ENCODE assay signal across 20 cellular contexts in the genomic region with DNA sequence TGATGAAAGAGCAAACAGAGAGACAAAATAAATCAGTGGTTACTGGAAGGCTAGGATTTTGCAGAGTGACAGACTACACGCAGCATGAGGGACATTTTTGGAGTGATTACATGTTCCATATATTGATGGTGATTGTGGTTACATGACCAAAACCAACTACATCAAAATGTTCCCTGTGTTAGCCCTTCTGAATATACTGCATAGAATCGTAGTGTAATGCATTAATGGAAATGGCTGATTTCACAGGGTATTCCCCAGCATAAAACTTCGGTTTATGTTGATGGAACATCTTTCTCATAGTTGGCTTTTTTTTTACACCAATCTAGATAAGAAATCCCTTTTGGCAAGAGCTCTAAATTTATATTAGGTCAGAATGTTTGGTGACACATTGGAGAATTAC.
A peak's percentile ranks its signal among the peaks of the same experiment; 100 is the strongest.
DNase-seq lines count a peak whose midpoint lies in the region; ATAC-seq, FAIRE-seq and TF ChIP-seq lines count a peak whose summit lies in the region.
"Had no signal": no experiment of that assay in that cellular context is flagged by ENCODE, and none has a peak within 500 bp of the region (broad histone marks: within the 10 kb centered on the region; RNA-seq: fewer than 3 reads in every experiment).

No MANE protein-coding gene starts in this region.

- no peaks in the 10 kb centered on the region for H3K9me3 Mint-ChIP-seq in activated CD8-positive, alpha-beta memory T cell treated with anti-CD3 and anti-CD28 coated beads, Interleukin-2, amount 10 ng/mL, durations not matched to agents 7 days and 5 days (ENCODE audit: low read depth)
- H3K9me3 Mint-ChIP-seq in stimulated activated effector memory CD8-positive, alpha-beta T cell treated with anti-CD3 and anti-CD28 coated beads, Interleukin-12 subunit alpha, Interleukin-12 subunit beta, amount 100 ng/mL, for 72 hours, result no peaks in the 10 kb centered on the region
- H3K9me3 Mint-ChIP-seq: IgD-negative memory B cell had no signal

- in situ Hi-C loops in GM23248 (cut with MboI) (no loop called here), GM12878 (cut with MboI) (no loop called here)

- no peaks in the 10 kb centered on the region for H4K20me1 ChIP-seq in GM23248 (ENCODE audit: insufficient read depth)
- no peaks in the 10 kb centered on the region for H4K20me1 ChIP-seq in GM12878 (ENCODE audit: control insufficient read depth, insufficient read depth)

- no peaks in the 10 kb centered on the region for H3K27me3 ChIP-seq in GM23248 (replicated peaks; ENCODE audit: insufficient read depth)
- H3K27me3 ChIP-seq in GM12878 (replicated peaks in 1 of 2; ENCODE audit: control insufficient read depth in 2 of 2, insufficient read depth in 2 of 2, low read length in 1 of 2), result no peaks in the 10 kb centered on the region
- H3K27me3 ChIP-seq: Peyer's patch had no signal

- H3K4me1 Mint-ChIP-seq in activated CD8-positive, alpha-beta memory T cell treated with anti-CD3 and anti-CD28 coated beads, Interleukin-2, amount 10 ng/mL, durations not matched to agents 7 days and 5 days, result peaks cover 13% of the 10 kb centered on the region
- H3K4me1 Mint-ChIP-seq in stimulated activated effector memory CD8-positive, alpha-beta T cell treated with anti-CD3 and anti-CD28 coated beads, Interleukin-12 subunit alpha, Interleukin-12 subunit beta, amount 100 ng/mL, for 72 hours, result peaks cover 28% of the 10 kb centered on the region
- H3K4me1 Mint-ChIP-seq: IgD-negative memory B cell had no signal

- TF ChIP-seq EP300 in GM12878 (IDR thresholded peaks at IDR 0.05; ENCODE audit: borderline replicate concordance in 1 of 2, control insufficient read depth in 1 of 2, low read depth in 2 of 2, low read length in 2 of 2), result no peak

- H2AFZ ChIP-seq in GM23248, result no peak overlapping the region
- no peak overlapping the region for H2AFZ ChIP-seq in GM12878 (ENCODE audit: control insufficient read depth, low read depth, low read length)

- H3K36me3 Mint-ChIP-seq in activated CD8-positive, alpha-beta memory T cell treated with anti-CD3 and anti-CD28 coated beads, Interleukin-2, amount 10 ng/mL, durations not matched to agents 7 days and 5 days, result peaks cover 1% of the 10 kb centered on the region
- no peaks in the 10 kb centered on the region for H3K36me3 Mint-ChIP-seq in stimulated activated effector memory CD8-positive, alpha-beta T cell treated with anti-CD3 and anti-CD28 coated beads, Interleukin-12 subunit alpha, Interleukin-12 subunit beta, amount 100 ng/mL, for 72 hours

- 88 to 95% methylated on average over 3 of the region's 3 CpGs for WGBS in GM23248 (ENCODE audit: low coverage in 1 of 2, low lambda C conversion rate in 2 of 2, missing lambda C conversion rate in 2 of 2), 2 experiments
- WGBS in GM12878 (ENCODE audit: insufficient coverage, insufficient replicate concordance, low lambda C conversion rate, missing lambda C conversion rate), result 16% methylated on average over 3 of the region's 3 CpGs

- H3K4me3 ChIP-seq in GM23248 (no peak overlapping the region), GM12878 (no peak overlapping the region)
- H3K4me3 ChIP-seq: Peyer's patch, SK-N-MC had no signal

- no peak overlapping the region for H3K4me3 Mint-ChIP-seq in activated CD8-positive, alpha-beta memory T cell treated with anti-CD3 and anti-CD28 coated beads, Interleukin-2, amount 10 ng/mL, durations not matched to agents 7 days and 5 days
- H3K4me3 Mint-ChIP-seq in stimulated activated effector memory CD8-positive, alpha-beta T cell treated with anti-CD3 and anti-CD28 coated beads, Interleukin-12 subunit alpha, Interleukin-12 subunit beta, amount 100 ng/mL, for 72 hours, result no peak overlapping the region
- H3K4me3 Mint-ChIP-seq: IgD-negative memory B cell had no signal

- peak overlapping the region; percentile 16 for H3K4me2 ChIP-seq in GM23248 (ENCODE audit: unreplicated experiment)
- no peak overlapping the region for H3K4me2 ChIP-seq in GM12878 (ENCODE audit: control insufficient read depth, insufficient read depth)
- H3K4me2 ChIP-seq: KMS-11 had no signal

- intact Hi-C loops in GM12878 (cut with micrococcal nuclease; ENCODE audit: unreplicated experiment), result no loop called here

- no peaks in the 10 kb centered on the region for H3K27me3 Mint-ChIP-seq in activated CD8-positive, alpha-beta memory T cell treated with anti-CD3 and anti-CD28 coated beads, Interleukin-2, amount 10 ng/mL, durations not matched to agents 7 days and 5 days
- H3K27me3 Mint-ChIP-seq: IgD-negative memory B cell had no signal

- DNase-seq in activated CD8-positive, alpha-beta memory T cell treated with anti-CD3 and anti-CD28 coated beads, Interleukin-2, amount 10 ng/mL, durations not matched to agents 7 days and 5 days, result no peak
- no peak for DNase-seq in activated CD8-positive, alpha-beta memory T cell treated with anti-CD3 and anti-CD28 coated beads, Interleukin-2, amount 50 U/mL, for 4 hours
- peak; percentile 23 for DNase-seq in GM23248
- DNase-seq in GM12878 (ENCODE audit: low read depth, low spot score), result no peak
- no peak for DNase-seq in stimulated activated effector memory CD8-positive, alpha-beta T cell treated with anti-CD3 and anti-CD28 coated beads, Interleukin-12 subunit alpha, Interleukin-12 subunit beta, amount 100 ng/mL, for 72 hours (ENCODE audit: low spot score in 2 of 2)
- no peak for DNase-seq in middle frontal gyrus (ENCODE audit: extremely low spot score, low spot score)
- DNase-seq in NCI-H226, result no peak
- no peak for DNase-seq in NCI-H69 (lab: John Stamatoyannopoulos, UW)
- DNase-seq: 8988T, DMS79 treated with DMSO at 0.1 percent for 48 hours, GF-D8, GOT3, MM.1S, NCI-H2029, NCI-H446 treated with DMSO at 0.1 percent for 48 hours, SIG-M5 had no signal

- no peak for TF ChIP-seq RAD21 in GM12878 (IDR thresholded peaks at IDR 0.05; ENCODE audit: insufficient read depth, low read depth, low read length)

- peak; percentile 39 for ATAC-seq in activated CD8-positive, alpha-beta memory T cell treated with anti-CD3 and anti-CD28 coated beads, Interleukin-2, amount 10 ng/mL, durations not matched to agents 7 days and 5 days
- peak; percentile 45 for ATAC-seq in GM12878
- peak; percentile 36 for ATAC-seq in stimulated activated effector memory CD8-positive, alpha-beta T cell treated with anti-CD3 and anti-CD28 coated beads, Interleukin-12 subunit alpha, Interleukin-12 subunit beta, amount 100 ng/mL, for 72 hours

- no peak overlapping the region for H3K27ac Mint-ChIP-seq in activated CD8-positive, alpha-beta memory T cell treated with anti-CD3 and anti-CD28 coated beads, Interleukin-2, amount 10 ng/mL, durations not matched to agents 7 days and 5 days
- peak overlapping the region; percentile 2 for H3K27ac Mint-ChIP-seq in stimulated activated effector memory CD8-positive, alpha-beta T cell treated with anti-CD3 and anti-CD28 coated beads, Interleukin-12 subunit alpha, Interleukin-12 subunit beta, amount 100 ng/mL, for 72 hours
- H3K27ac Mint-ChIP-seq: IgD-negative memory B cell had no signal

- H3K36me3 ChIP-seq in GM23248 (ENCODE audit: low read depth), result no peaks in the 10 kb centered on the region
- H3K36me3 ChIP-seq in GM12878 (ENCODE audit: control insufficient read depth in 2 of 2, insufficient read depth in 2 of 2, low read length in 1 of 2), result no peaks in the 10 kb centered on the region
- H3K36me3 ChIP-seq: Peyer's patch had no signal

- SMC1A ChIA-PET in GM12878 (lab: Charles Lee; ENCODE audit: uncharacterized antibody, unreplicated experiment), result interaction anchor here (0.7 to 9.2 kb wide), 10 partner anchors 9 to 322 kb away, joined by 3 to 77 read pairs (median 4); no protein-coding TSS in a partner anchor

- H3K4me1 ChIP-seq in GM23248 (ENCODE audit: insufficient read depth) (peaks cover 40% of the 10 kb centered on the region), GM12878 (ENCODE audit: control insufficient read depth, insufficient read depth, low read length) (no peaks in the 10 kb centered on the region)
- H3K4me1 ChIP-seq: Peyer's patch had no signal

- no peak for FAIRE-seq in GM12878 (lab: Jason Lieb, UNC)

- no TSS peak for BruUV-seq in GM12878 (replicated peaks; lab: Mats Ljungman, UMichigan)

- RAD21 ChIA-PET in GM12878 (lab: Charles Lee; ENCODE audit: unreplicated experiment), result interaction anchor here (0.7 to 2.0 kb wide), 11 partner anchors 7 to 327 kb away, joined by 3 to 10 read pairs (median 4); a partner anchor contains a TSS

- TF ChIP-seq CTCF in GM12878 (IDR thresholded peaks at IDR 0.05 in 2 of 3, conservative IDR thresholded peaks at IDR 0.05 in 1 of 3; ENCODE audit: control insufficient read depth in 2 of 3, extremely low read depth in 1 of 3, insufficient read depth in 1 of 3, low read depth in 3 of 3, low read length in 3 of 3), result no peak

- no peak for TF ChIP-seq POLR2A in GM12878 (IDR thresholded peaks at IDR 0.05; ENCODE audit: low read depth, low read length)

- POLR2A ChIA-PET in GM12878 (lab: Charles Lee), result interaction anchor here (0.6 to 1.5 kb wide), 3 partner anchors 14 to 79 kb away, joined by 3 to 7 read pairs (median 4); no protein-coding TSS in a partner anchor

- H3F3A ChIP-seq in GM23248 (ENCODE audit: insufficient read depth), result peaks cover 42% of the 10 kb centered on the region

- no peak overlapping the region for H3K9ac ChIP-seq in GM23248
- no peak overlapping the region for H3K9ac ChIP-seq in GM12878 (ENCODE audit: control insufficient read depth, insufficient read depth, low read length)
- H3K9ac ChIP-seq: KMS-11 had no signal

- H3K79me2 ChIP-seq in GM23248 (ENCODE audit: insufficient read depth), result no peaks in the 10 kb centered on the region
- no peaks in the 10 kb centered on the region for H3K79me2 ChIP-seq in GM12878 (ENCODE audit: control insufficient read depth, insufficient read depth, low read length)

- H3K27ac ChIP-seq in GM23248 (no peak overlapping the region), GM12878 (ENCODE audit: control insufficient read depth, insufficient read depth) (no peak overlapping the region)
- H3K27ac ChIP-seq: KMS-11, Peyer's patch, SK-N-MC had no signal

- no peaks in the 10 kb centered on the region for H3K9me2 ChIP-seq in GM23248 (ENCODE audit: insufficient read depth)

- H3K9me3 ChIP-seq in GM23248 (ENCODE audit: low read depth) (no peaks in the 10 kb centered on the region), GM12878 (replicated peaks; ENCODE audit: control insufficient read depth, insufficient read depth, low read length) (no peaks in the 10 kb centered on the region)
- H3K9me3 ChIP-seq: Peyer's patch had no signal

- CTCF ChIA-PET in activated CD8-positive, alpha-beta memory T cell treated with anti-CD3 and anti-CD28 coated beads, Interleukin-2, amount 10 ng/mL, durations not matched to agents 7 days and 5 days (lab: Charles Lee), result no interaction called here
- CTCF ChIA-PET in GM12878 (lab: Yijun Ruan, JAX), result interaction anchor here (1.1 to 1.4 kb wide), 3 partner anchors 11 to 88 kb away, joined by 3 to 5 read pairs (median 3); no protein-coding TSS in a partner anchor

TF ChIP-seq in GM12878, 131 proteins besides CTCF, POLR2A, EP300 and RAD21:
- TF ChIP-seq ATF7 (IDR thresholded peaks at IDR 0.05; ENCODE audit: low read depth) (peak; percentile 62), TARDBP (IDR thresholded peaks at IDR 0.05; ENCODE audit: borderline replicate concordance) (no peak), SPI1 (IDR thresholded peaks at IDR 0.05; ENCODE audit: borderline replicate concordance, insufficient read depth, low read depth, low read length) (no peak)
TF ChIP-seq in GM12878: peak in this region for 1.
